In genomic region chr11:2699185-2699530, GRCh38 we compare ENCODE assay signal across 8 cellular contexts. TPM values are rescaled to one million over a fixed set of nuclear protein-coding genes. Genes with fewer than 3 reads are reported as not detected.
DNase-seq lines count a peak whose midpoint lies in the region; ATAC-seq and TF ChIP-seq lines count a peak whose summit lies in the region.

No MANE protein-coding gene starts in this region.

- H3K4me3 ChIP-seq in WI38 (ENCODE audit: low read depth, low read length) = peak overlapping the region; percentile 77
- peak overlapping the region; percentile 72 for H3K4me3 ChIP-seq in psoas muscle

- no peaks in the 10 kb centered on the region for H3K27me3 ChIP-seq in psoas muscle (ENCODE audit: insufficient read depth in 3 of 3, low read length in 2 of 3)

- no peaks in the 10 kb centered on the region for H3K36me3 Mint-ChIP-seq in glutamatergic neuron (ENCODE audit: unreplicated experiment)

- H3K4me3 Mint-ChIP-seq in glutamatergic neuron (ENCODE audit: unreplicated experiment) = peak overlapping the region; percentile 98

- DNase-seq in stimulated activated CD4-positive, alpha-beta T cell treated with anti-CD3 and anti-CD28 coated beads, Interleukin-12 subunit alpha, Interleukin-12 subunit beta, amount 100 ng/mL, for 4 hours = peak; percentile 6
- no peak for DNase-seq in stimulated activated CD4-positive, alpha-beta T cell treated with anti-CD3 and anti-CD28 coated beads, Interleukin-4, amount 100 ng/mL, for 4 hours
- DNase-seq in glutamatergic neuron = no peak
- DNase-seq in psoas muscle = peak in 1 of 2 donors; percentile 67
- DNase-seq in GM10266 (ENCODE audit: extremely low spot score) = no peak
- DNase-seq in KBM-7 = no peak

- TF ChIP-seq CTCF in WI38 (IDR thresholded peaks at IDR 0.05; ENCODE audit: low read depth, low read length) = no peak
- no peak for TF ChIP-seq CTCF in glutamatergic neuron (IDR thresholded peaks at IDR 0.05; ENCODE audit: partially characterized antibody, unreplicated experiment)
- TF ChIP-seq CTCF in psoas muscle (IDR thresholded peaks at IDR 0.05) = no peak
- TF ChIP-seq CTCF in GM10266 (IDR thresholded peaks at IDR 0.05; ENCODE audit: control insufficient read depth, insufficient read depth, low read depth, missing control alignments) = no peak

- WGBS in psoas muscle, 3 donors = 40 to 74% (median 58%) methylated on average over 31 of the region's 31 CpGs

- no peaks in the 10 kb centered on the region for H3K36me3 ChIP-seq in psoas muscle (ENCODE audit: insufficient read depth in 1 of 2, low read depth in 1 of 2)

- in situ Hi-C loops in KBM-7 (cut with MboI; ENCODE audit: low pct_unique_long_range_greater_than_20kb, low sequenced_read_pairs) = no loop called here

- peaks cover 7% of the 10 kb centered on the region for H3K9me3 Mint-ChIP-seq in glutamatergic neuron (ENCODE audit: unreplicated experiment)

- intact Hi-C loops in psoas muscle (cut with DNase I) = loop anchor here in 1 of 2 donors (10.0 kb wide), 1 partner anchor 186 kb away; the partner anchor contains the start of gene CDKN1C

- ATAC-seq in psoas muscle (peak; percentile 16 to 32 (median 24)), HG03025 (IDR thresholded peaks at IDR 0.05; ENCODE audit: low FRiP score, unreplicated experiment) (no peak)

- H3K27ac ChIP-seq in psoas muscle = peak overlapping the region; percentile 94

- H3K27me3 Mint-ChIP-seq in glutamatergic neuron (ENCODE audit: unreplicated experiment) = peaks cover 7% of the 10 kb centered on the region

- peaks cover 38% of the 10 kb centered on the region for H3K4me1 Mint-ChIP-seq in glutamatergic neuron (ENCODE audit: low read depth, unreplicated experiment)

- peak overlapping the region; percentile 85 for H3K27ac Mint-ChIP-seq in glutamatergic neuron (ENCODE audit: unreplicated experiment)

- H3K4me1 ChIP-seq in psoas muscle = peaks cover 17% of the 10 kb centered on the region

- H3K9me3 ChIP-seq in psoas muscle = no peaks in the 10 kb centered on the region

RNA-seq across cellular contexts. Expression of gene KCNQ1OT1, which starts 0.6 kb away (rescaled TPM):
- 14.3 TPM for total RNA-seq in glutamatergic neuron (ENCODE audit: unreplicated experiment)
- under 1 TPM; 0.30 to 0.56 (median 0.42) TPM for total RNA-seq in psoas muscle
- under 1 TPM; 0.01 to 0.16 (median 0.03) TPM for polyA plus RNA-seq in psoas muscle
